Comparison of ENCODE assay signal across 1 cellular context in the genomic region with DNA sequence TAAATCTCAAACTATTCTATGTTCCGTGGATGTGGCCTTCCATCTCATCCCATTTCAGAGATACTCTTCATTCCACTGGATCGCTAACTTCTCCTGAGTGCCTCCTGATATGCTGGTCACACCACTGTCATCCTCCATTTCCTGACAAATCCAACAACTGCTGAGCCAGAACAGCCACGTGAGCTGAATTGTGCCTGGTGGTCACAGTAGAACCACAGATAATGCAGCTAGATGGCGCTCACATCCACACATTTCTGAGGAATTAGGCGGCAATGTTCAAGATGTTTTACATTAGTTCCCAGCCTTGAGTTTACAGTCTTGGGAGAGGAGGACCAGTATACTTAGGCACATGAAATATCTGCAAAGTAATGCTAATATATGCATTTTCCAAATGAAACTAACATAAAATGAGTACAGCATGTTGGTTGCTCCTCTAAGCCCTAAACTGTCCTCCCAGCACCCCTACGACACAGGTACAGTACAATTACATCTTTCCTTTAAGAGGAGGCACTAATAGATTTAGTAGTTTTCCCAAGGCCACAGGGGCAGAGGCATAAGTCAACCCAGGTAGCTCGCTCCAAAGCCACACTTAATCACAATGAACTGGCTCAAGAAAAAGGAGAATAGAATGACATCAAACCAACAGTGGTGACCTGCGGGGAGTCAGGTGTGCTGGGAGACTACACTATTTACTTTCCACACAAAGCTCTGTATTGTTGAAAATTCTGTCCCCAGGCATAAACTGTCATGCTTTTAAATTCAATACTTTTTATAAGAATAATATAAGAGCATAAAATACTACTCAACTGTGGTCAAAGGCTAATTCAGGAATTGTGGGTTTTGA.
A peak's percentile ranks its signal among the peaks of the same experiment; 100 is the strongest.
TF ChIP-seq lines count a peak whose summit lies in the region.

No MANE protein-coding gene starts in this region.

TF ChIP-seq in HepG2, 621 proteins besides CTCF, POLR2A, EP300 and RAD21 (continued from another document):
- TF ChIP-seq, protein P1, sequence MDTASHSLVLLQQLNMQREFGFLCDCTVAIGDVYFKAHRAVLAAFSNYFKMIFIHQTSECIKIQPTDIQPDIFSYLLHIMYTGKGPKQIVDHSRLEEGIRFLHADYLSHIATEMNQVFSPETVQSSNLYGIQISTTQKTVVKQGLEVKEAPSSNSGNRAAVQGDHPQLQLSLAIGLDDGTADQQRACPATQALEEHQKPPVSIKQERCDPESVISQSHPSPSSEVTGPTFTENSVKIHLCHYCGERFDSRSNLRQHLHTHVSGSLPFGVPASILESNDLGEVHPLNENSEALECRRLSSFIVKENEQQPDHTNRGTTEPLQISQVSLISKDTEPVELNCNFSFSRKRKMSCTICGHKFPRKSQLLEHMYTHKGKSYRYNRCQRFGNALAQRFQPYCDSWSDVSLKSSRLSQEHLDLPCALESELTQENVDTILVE (CRISPR knock-in tag; IDR thresholded peaks at IDR 0.05): no peak
- TF ChIP-seq ZNF607 (CRISPR knock-in tag; IDR thresholded peaks at IDR 0.05; ENCODE audit: borderline replicate concordance): no peak
- TF ChIP-seq FOXA3 (CRISPR knock-in tag; IDR thresholded peaks at IDR 0.05): no peak
- no peak for TF ChIP-seq HMGA1 (CRISPR knock-in tag; conservative IDR thresholded peaks at IDR 0.05)
- TF ChIP-seq HOXA5 (CRISPR knock-in tag; IDR thresholded peaks at IDR 0.05): no peak
- peak; percentile 38; the same call in 1 of the 2 replicates for TF ChIP-seq SALL1 (CRISPR knock-in tag; IDR thresholded peaks at IDR 0.05)
- no peak for TF ChIP-seq ZSCAN31 (CRISPR knock-in tag; IDR thresholded peaks at IDR 0.05; ENCODE audit: low read depth)
- no peak for TF ChIP-seq ZNF205 (CRISPR knock-in tag; IDR thresholded peaks at IDR 0.05)
- TF ChIP-seq ZNF496 (CRISPR knock-in tag; IDR thresholded peaks at IDR 0.05; ENCODE audit: insufficient replicate concordance): no peak
- TF ChIP-seq ZNF543 (CRISPR knock-in tag; IDR thresholded peaks at IDR 0.05): no peak
- TF ChIP-seq NFIB (CRISPR knock-in tag; IDR thresholded peaks at IDR 0.05; ENCODE audit: borderline replicate concordance): no peak
- no peak for TF ChIP-seq IRX3 (CRISPR knock-in tag; IDR thresholded peaks at IDR 0.05; ENCODE audit: borderline replicate concordance, low read depth)
